25 cellular contexts compared by ENCODE assay signal in the genomic region with DNA sequence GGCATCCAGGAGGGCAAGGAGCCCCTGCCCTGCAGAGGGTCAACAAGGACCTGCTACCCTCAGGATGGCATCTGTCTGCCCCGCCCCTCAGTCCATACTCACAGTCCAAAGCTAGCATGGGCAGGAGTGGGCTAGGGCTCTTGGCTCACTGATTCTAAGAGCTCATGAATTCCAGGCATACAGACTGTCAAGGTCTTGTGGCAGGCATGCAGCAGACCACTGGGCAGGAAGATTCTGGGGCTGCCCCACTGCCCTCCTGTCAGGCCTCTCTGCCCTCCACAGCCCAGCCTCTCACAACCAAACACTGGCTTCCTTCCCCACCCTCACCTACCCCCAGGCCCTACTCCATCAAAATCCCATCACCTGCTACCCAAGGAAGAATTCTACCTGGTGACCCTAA. TPM values are rescaled to one million over a fixed set of nuclear protein-coding genes. Genes with fewer than 3 reads are reported as not detected.
"Had no signal": no experiment of that assay in that cellular context is flagged by ENCODE, and none has a peak within 500 bp of the region (broad histone marks: within the 10 kb centered on the region; RNA-seq: fewer than 3 reads in every experiment).

No MANE protein-coding gene starts in this region.

- ATAC-seq: foreskin keratinocyte; heart right ventricle; left colon; lower lobe of right lung; naive thymus-derived CD8-positive, alpha-beta T cell; pancreas; sciatic nerve; stimulated activated naive CD8-positive, alpha-beta T cell treated with anti-CD3 and anti-CD28 coated beads, Interleukin-15, amount 100 ng/mL, for 72 hours had no signal

- H3K4me3 ChIP-seq: dorsolateral prefrontal cortex, esophagus muscularis mucosa, heart right ventricle, left ventricle myocardium inferior, lower lobe of right lung, pancreas, smooth muscle cell, suprapubic skin, vagina had no signal

- H3K27ac ChIP-seq: dorsolateral prefrontal cortex, esophagus muscularis mucosa, foreskin keratinocyte, heart right ventricle, lower lobe of right lung, pancreas, suprapubic skin, vagina had no signal

- H3K4me1 ChIP-seq: foreskin keratinocyte, pancreas had no signal

- DNase-seq: dorsolateral prefrontal cortex; effector CD4-positive, alpha-beta T cell; foreskin keratinocyte; glutamatergic neuron; heart right ventricle; hippocampal formation; kidney glomerular epithelial cell; left colon; left ventricle myocardium inferior; lower lobe of right lung; naive thymus-derived CD8-positive, alpha-beta T cell; nephron progenitor cell; occipital lobe; stimulated activated CD4-positive, alpha-beta T cell treated with anti-CD3 and anti-CD28 coated beads, Interleukin-12 subunit alpha, Interleukin-12 subunit beta, amount 100 ng/mL, for 4 hours; stimulated activated CD4-positive, alpha-beta T cell treated with anti-CD3 and anti-CD28 coated beads, Interleukin-1b, Interleukin-23, amount 100 ng/mL, for 48 hours; stimulated activated CD4-positive, alpha-beta T cell treated with anti-CD3 and anti-CD28 coated beads, Interleukin-4, amount 100 ng/mL, for 1 hour; stimulated activated CD8-positive, alpha-beta memory T cell treated with anti-CD3 and anti-CD28 coated beads, Interleukin-4, amount 100 ng/mL, for 48 hours; stimulated activated naive CD4-positive, alpha-beta T cell; stimulated activated naive CD8-positive, alpha-beta T cell treated with anti-CD3 and anti-CD28 coated beads, Interleukin-15, amount 100 ng/mL, for 72 hours had no signal

- H3K27me3 ChIP-seq: pancreas, vagina had no signal

- H3K36me3 ChIP-seq: esophagus muscularis mucosa, heart right ventricle, left ventricle myocardium inferior, lower lobe of right lung, pancreas, suprapubic skin, vagina had no signal

- H3K27ac Mint-ChIP-seq: naive thymus-derived CD8-positive, alpha-beta T cell; nephron progenitor cell; stimulated activated naive CD8-positive, alpha-beta T cell treated with anti-CD3 and anti-CD28 coated beads, Interleukin-15, amount 100 ng/mL, for 72 hours had no signal

- H3K9me3 Mint-ChIP-seq: naive thymus-derived CD8-positive, alpha-beta T cell; stimulated activated naive CD8-positive, alpha-beta T cell treated with anti-CD3 and anti-CD28 coated beads, Interleukin-15, amount 100 ng/mL, for 72 hours had no signal

- H3K36me3 Mint-ChIP-seq: naive thymus-derived CD8-positive, alpha-beta T cell had no signal

- H3K9me3 ChIP-seq: esophagus muscularis mucosa, heart right ventricle, left ventricle myocardium inferior, lower lobe of right lung, pancreas, suprapubic skin, vagina had no signal

- H3K4me3 Mint-ChIP-seq: nephron progenitor cell; stimulated activated naive CD8-positive, alpha-beta T cell treated with anti-CD3 and anti-CD28 coated beads, Interleukin-15, amount 100 ng/mL, for 72 hours had no signal

RNA-seq across cellular contexts. Expression of gene SLC4A11, which starts 5.6 kb away (rescaled TPM):
- total RNA-seq: occipital lobe had no signal
- polyA plus RNA-seq: naive thymus-derived CD8-positive, alpha-beta T cell had no signal
